11 cellular contexts compared by ENCODE assay signal in genomic region chr19:57269515-57270250, GRCh38. TPM values are rescaled to one million over a fixed set of nuclear protein-coding genes. Genes with fewer than 3 reads are reported as not detected.
A peak's percentile ranks its signal among the peaks of the same experiment; 100 is the strongest.
DNase-seq lines count a peak whose midpoint lies in the region; FAIRE-seq and TF ChIP-seq lines count a peak whose summit lies in the region.
"Had no signal": no experiment of that assay in that cellular context is flagged by ENCODE, and none has a peak within 500 bp of the region (broad histone marks: within the 10 kb centered on the region; RNA-seq: fewer than 3 reads in every experiment).

No MANE protein-coding gene starts in this region.

- H3K4me3 ChIP-seq in AG09309 (ENCODE audit: control insufficient read depth, low read depth, low read length), result no peak overlapping the region
- no peak overlapping the region for H3K4me3 ChIP-seq in fibroblast of villous mesenchyme (ENCODE audit: low read depth, low read length)
- H3K4me3 ChIP-seq: cardiac muscle cell had no signal

- peak; percentile 82 for FAIRE-seq in GM19239 (lab: Jason Lieb, UNC)
- FAIRE-seq: G401.6 had no signal

- no peak for TF ChIP-seq CTCF in AG09309 (IDR thresholded peaks at IDR 0.05; ENCODE audit: control insufficient read depth, insufficient read depth, low read depth, low read length, missing control alignments)
- no peak for TF ChIP-seq CTCF in fibroblast of villous mesenchyme (IDR thresholded peaks at IDR 0.05; ENCODE audit: insufficient read depth, low read depth, low read length)
- TF ChIP-seq CTCF in GM10248 (IDR thresholded peaks at IDR 0.05; ENCODE audit: control extremely low read depth, extremely low read depth, low read depth, missing control alignments), result no peak

- CTCF ChIA-PET in GM10248 (lab: Yijun Ruan, JAX), result no interaction called here

- DNase-seq in AG09309 (ENCODE audit: low read depth), result peak; percentile 79
- DNase-seq in GM19239 (ENCODE audit: insufficient read length, low spot score), result no peak
- peak; percentile 83 for DNase-seq in RKO (ENCODE audit: low spot score)
- DNase-seq in fibroblast of villous mesenchyme (ENCODE audit: low read depth), result peak; percentile 79
- no peak for DNase-seq in GM10248 (ENCODE audit: extremely low spot score)
- DNase-seq in stimulated activated CD4-positive, alpha-beta T cell treated with anti-CD3 and anti-CD28 coated beads, Interleukin-2, amount 100 ng/mL, for 48 hours, result no peak
- DNase-seq in DMS153 treated with DMSO at 0.1 percent for 48 hours (lab: John Stamatoyannopoulos, UW; ENCODE audit: unreplicated experiment), result no peak
- DNase-seq in stimulated activated CD4-positive, alpha-beta T cell treated with anti-CD3 and anti-CD28 coated beads, Interleukin-12 subunit alpha, Interleukin-12 subunit beta, amount 100 ng/mL, for 4 hours, result no peak
- DNase-seq: T-helper 2 cell had no signal

- POLR2A ChIA-PET in GM10248 (lab: Yijun Ruan, JAX), result no interaction called here

RNA-seq across cellular contexts. Expression of gene ZNF460, which starts 10.6 kb away (rescaled TPM):
- total RNA-seq in fibroblast of villous mesenchyme, result 86.0 and 91.1 TPM in 2 replicates

RNA-seq across cellular contexts. Expression of gene ZNF805, which starts 29.3 kb away (rescaled TPM):
- total RNA-seq in fibroblast of villous mesenchyme, result 28.1 and 29.3 TPM in 2 replicates

RNA-seq across cellular contexts. Expression of gene AURKC, which starts 38.9 kb away (rescaled TPM):
- total RNA-seq in fibroblast of villous mesenchyme, result 0.43 and 0.64 TPM in 2 replicates

RNA-seq across cellular contexts. Expression of gene ZNF543, which starts 50.6 kb away (rescaled TPM):
- total RNA-seq in fibroblast of villous mesenchyme, result 9.7 and 10.4 TPM in 2 replicates

Comparison
In these comparisons a context has a peak if more than half of its experiments do, and no peak if none do; other contexts are left out.
1. DNase-seq: peak in AG09309 (single experiment), RKO (single experiment) and fibroblast of villous mesenchyme (single experiment); none in GM19239 (single experiment), GM10248 (single experiment), stimulated activated CD4-positive, alpha-beta T cell treated with anti-CD3 and anti-CD28 coated beads, Interleukin-2, amount 100 ng/mL, for 48 hours (0 of 2), DMS153 treated with DMSO at 0.1 percent for 48 hours (single experiment) and stimulated activated CD4-positive, alpha-beta T cell treated with anti-CD3 and anti-CD28 coated beads, Interleukin-12 subunit alpha, Interleukin-12 subunit beta, amount 100 ng/mL, for 4 hours (single experiment).